18 cellular contexts compared by ENCODE assay signal in the genomic region with DNA sequence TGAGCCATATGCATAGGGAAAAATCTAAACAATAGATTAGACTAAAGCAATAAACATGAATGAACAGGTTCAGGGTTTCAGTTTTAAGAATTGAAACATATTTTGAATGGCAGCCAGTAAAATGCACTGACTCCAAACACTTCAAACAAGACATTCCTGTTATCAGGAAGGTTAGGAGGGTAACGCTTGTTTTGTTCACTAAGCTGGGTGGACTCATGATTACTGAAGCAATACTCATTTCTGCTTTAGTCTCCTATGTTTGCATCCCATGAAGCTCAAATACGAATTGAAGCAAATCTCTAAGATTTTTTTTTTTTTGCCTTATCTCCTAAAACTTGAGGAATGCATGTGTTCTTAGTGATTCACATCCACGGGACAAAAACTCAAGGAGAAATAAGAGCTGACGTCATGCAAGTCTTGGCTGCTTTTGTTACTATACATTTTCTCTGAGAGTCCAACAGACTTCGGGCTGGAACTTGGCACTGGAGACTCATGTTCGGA. TPM values are rescaled to one million over a fixed set of nuclear protein-coding genes. Genes with fewer than 3 reads are reported as not detected.
DNase-seq lines count a peak whose midpoint lies in the region; TF ChIP-seq lines count a peak whose summit lies in the region.
"Had no signal": no experiment of that assay in that cellular context is flagged by ENCODE, and none has a peak within 500 bp of the region (broad histone marks: within the 10 kb centered on the region; RNA-seq: fewer than 3 reads in every experiment).

No MANE protein-coding gene starts in this region.

- peak overlapping the region; percentile 81 for H3K27ac ChIP-seq in mammary epithelial cell (ENCODE audit: insufficient read depth, low read depth, low read length)
- H3K27ac ChIP-seq: heart right ventricle, SJCRH30, tibial nerve had no signal

- peaks cover 0 to 21% (median 7%) of the 10 kb centered on the region in 3 donors for H3K27me3 Mint-ChIP-seq in immature natural killer cell (ENCODE audit: low read depth in 3 of 3)

- no peaks in the 10 kb centered on the region for H3K36me3 ChIP-seq in mammary epithelial cell (ENCODE audit: insufficient read depth, low read length)
- H3K36me3 ChIP-seq: heart right ventricle, SJCRH30, tibial nerve had no signal

- CTCF ChIA-PET in mammary epithelial cell (lab: Charles Lee; ENCODE audit: low non-redundant PET): interaction anchor here (0.6 to 0.8 kb wide), 4 partner anchors 202 to 1460 kb away, joined by 3 to 5 read pairs (median 4); a partner anchor contains a TSS

- BruUV-seq in mammary epithelial cell (replicated peaks; lab: Mats Ljungman, UMichigan): no TSS peak

- H3K27me3 ChIP-seq in mammary epithelial cell (ENCODE audit: insufficient read depth, low read length): no peaks in the 10 kb centered on the region

- H3K9me3 ChIP-seq in mammary epithelial cell (replicated peaks; ENCODE audit: insufficient read depth, low read length): no peaks in the 10 kb centered on the region
- H3K9me3 ChIP-seq: heart right ventricle, SJCRH30, tibial nerve had no signal

- H3K36me3 Mint-ChIP-seq in immature natural killer cell: no peaks in the 10 kb centered on the region
- H3K36me3 Mint-ChIP-seq: CD14-positive monocyte had no signal

- no peak overlapping the region for H3K4me3 Mint-ChIP-seq in immature natural killer cell

- no peaks in the 10 kb centered on the region for H3K4me1 Mint-ChIP-seq in immature natural killer cell

- intact Hi-C loops in mammary epithelial cell (cut with micrococcal nuclease): loop anchor here (10.0 kb wide), 1 partner anchor 185 kb away; a partner anchor contains a TSS

- no peaks in the 10 kb centered on the region for H3K9me3 Mint-ChIP-seq in immature natural killer cell
- H3K9me3 Mint-ChIP-seq: activated T-helper 2 cell treated with anti-CD3 and anti-CD28 coated beads, Interferon-gamma antibody, Interleukin-2, Interleukin-4, amounts not matched to agents 10 μg/mL and 5 μg/mL and 100 μg/mL, durations not matched to agents 14 hours and 24 hours and 36 hours had no signal

- peak overlapping the region; percentile 70 for H3K4me2 ChIP-seq in mammary epithelial cell (ENCODE audit: insufficient read depth, low read depth, low read length)

- in situ Hi-C loops in mammary epithelial cell (cut with MboI; ENCODE audit: low sequenced_read_pairs in 2 of 2): no loop called here

- H4K20me1 ChIP-seq in mammary epithelial cell (ENCODE audit: insufficient read depth, low read length): no peaks in the 10 kb centered on the region

- H3K9ac ChIP-seq in mammary epithelial cell (ENCODE audit: insufficient read depth, low read length): peak overlapping the region; percentile 45

- H3K4me3 ChIP-seq in AG09309 (ENCODE audit: control insufficient read depth, low read depth, low read length) (no peak overlapping the region), mammary epithelial cell (replicated peaks in 1 of 3; ENCODE audit: insufficient read depth in 1 of 3, low read depth in 2 of 3, low read length in 3 of 3) (no peak overlapping the region)
- H3K4me3 ChIP-seq: heart right ventricle, SJCRH30, tibial nerve had no signal

- peaks cover 65% of the 10 kb centered on the region for H3K4me1 ChIP-seq in mammary epithelial cell (ENCODE audit: insufficient read depth, low read length)
- H3K4me1 ChIP-seq: heart right ventricle, tibial nerve had no signal

- TF ChIP-seq CTCF in AG09309 (IDR thresholded peaks at IDR 0.05; ENCODE audit: control insufficient read depth, insufficient read depth, low read depth, low read length, missing control alignments) (no peak), mammary epithelial cell (conservative IDR thresholded peaks at IDR 0.05 in 1 of 2, IDR thresholded peaks at IDR 0.05 in 1 of 2; ENCODE audit: extremely low read depth in 1 of 2, insufficient read depth in 1 of 2, low read depth in 1 of 2, low read length in 2 of 2) (no peak)

- no peak overlapping the region for H2AFZ ChIP-seq in mammary epithelial cell (ENCODE audit: low read depth, low read length)

- H3K27ac Mint-ChIP-seq in immature natural killer cell: no peak overlapping the region
- H3K27ac Mint-ChIP-seq: activated T-helper 2 cell treated with anti-CD3 and anti-CD28 coated beads, Interferon-gamma antibody, Interleukin-2, Interleukin-4, amounts not matched to agents 10 μg/mL and 5 μg/mL and 100 μg/mL, durations not matched to agents 14 hours and 24 hours and 36 hours; CD14-positive monocyte had no signal

- H3K79me2 ChIP-seq in mammary epithelial cell (ENCODE audit: insufficient read depth, low read length): no peaks in the 10 kb centered on the region

- peak; percentile 39 for DNase-seq in AG09309 (ENCODE audit: low read depth)
- DNase-seq in LoVo (ENCODE audit: low spot score): peak; percentile 68
- peak; percentile 93 for DNase-seq in mammary epithelial cell
- peak; percentile 89 for DNase-seq in iris pigment epithelial cell (ENCODE audit: low read depth)
- no peak for DNase-seq in activated T-cell treated with anti-CD3 and anti-CD28 coated beads, Interleukin-2, amount 50 U/mL, for 48 hours
- no peak for DNase-seq in kidney glomerular epithelial cell (lab: John Stamatoyannopoulos, UW)
- DNase-seq in immature natural killer cell: no peak
- no peak for DNase-seq in activated CD4-positive, CD25-positive, alpha-beta regulatory T cell treated with anti-CD3 and anti-CD28 coated beads, Interleukin-2, amount 50 U/mL, for 72 hours
- DNase-seq: heart right ventricle, midbrain, MV-4-11, NCI-H510A, SJCRH30 had no signal

- 0% methylated on average over 5 of the region's 6 CpGs for WGBS in mammary epithelial cell (ENCODE audit: low coverage, missing lambda C conversion rate)

- dilution Hi-C loops in mammary epithelial cell (cut with HindIII; ENCODE audit: low sequenced_read_pairs): loop anchor here (5.0 kb wide), 1 partner anchor 73 kb away; a partner anchor contains a TSS

RNA-seq across cellular contexts. Expression of a gene that starts 29.1 kb away (rescaled TPM):
- total RNA-seq in mammary epithelial cell: 1 to 10 TPM in 1 of 2 donors, not detected in 1; 1.5 TPM
- polyA plus RNA-seq in mammary epithelial cell (not detected), immature natural killer cell (not detected)
- not detected for polyA minus RNA-seq in mammary epithelial cell
- total RNA-seq: activated T-helper 2 cell treated with anti-CD3 and anti-CD28 coated beads, Interferon-gamma antibody, Interleukin-2, Interleukin-4, amounts not matched to agents 10 μg/mL and 5 μg/mL and 100 μg/mL, durations not matched to agents 14 hours and 24 hours and 36 hours; heart right ventricle; renal cortical epithelial cell; SJCRH30 had no signal
- polyA plus RNA-seq: CD14-positive monocyte, heart right ventricle had no signal

RNA-seq across cellular contexts. Expression of a gene that starts 47.0 kb away (rescaled TPM):
- total RNA-seq in mammary epithelial cell: not detected
- not detected for polyA plus RNA-seq in mammary epithelial cell
- not detected for polyA minus RNA-seq in mammary epithelial cell
- not detected for polyA plus RNA-seq in immature natural killer cell
- total RNA-seq: activated T-helper 2 cell treated with anti-CD3 and anti-CD28 coated beads, Interferon-gamma antibody, Interleukin-2, Interleukin-4, amounts not matched to agents 10 μg/mL and 5 μg/mL and 100 μg/mL, durations not matched to agents 14 hours and 24 hours and 36 hours; cerebellum; renal cortical epithelial cell; SJCRH30; tibial nerve had no signal

RNA-seq across cellular contexts. Expression of a gene that starts 54.6 kb away (rescaled TPM):
- 100 to 1,000 TPM in 1 of 2 donors, 10 to 100 TPM in 1; 62.8 to 295 TPM for total RNA-seq in mammary epithelial cell
- 179 TPM for polyA plus RNA-seq in mammary epithelial cell
- polyA minus RNA-seq in mammary epithelial cell: 78.6 TPM
- not detected for polyA plus RNA-seq in immature natural killer cell
- total RNA-seq: activated T-helper 2 cell treated with anti-CD3 and anti-CD28 coated beads, Interferon-gamma antibody, Interleukin-2, Interleukin-4, amounts not matched to agents 10 μg/mL and 5 μg/mL and 100 μg/mL, durations not matched to agents 14 hours and 24 hours and 36 hours; cerebellum; heart right ventricle; renal cortical epithelial cell; SJCRH30; tibial nerve had no signal
- polyA plus RNA-seq: CD14-positive monocyte, heart right ventricle had no signal

Comparison
In these comparisons a context has a peak if more than half of its experiments do, and no peak if none do; other contexts are left out.
1. DNase-seq: peak in AG09309 (single experiment), LoVo (single experiment), mammary epithelial cell (single experiment) and iris pigment epithelial cell (single experiment); none in activated T-cell treated with anti-CD3 and anti-CD28 coated beads, Interleukin-2, amount 50 U/mL, for 48 hours (0 of 2), kidney glomerular epithelial cell (single experiment), immature natural killer cell (0 of 3) and activated CD4-positive, CD25-positive, alpha-beta regulatory T cell treated with anti-CD3 and anti-CD28 coated beads, Interleukin-2, amount 50 U/mL, for 72 hours (single experiment).
2. RNA of a gene that starts 54.6 kb away (polyA plus RNA-seq): 179 TPM in mammary epithelial cell (single experiment); not detected in immature natural killer cell; every median in the first group is over 100 times any median in the second.